1 cellular context compared by ENCODE assay signal in the genomic region with DNA sequence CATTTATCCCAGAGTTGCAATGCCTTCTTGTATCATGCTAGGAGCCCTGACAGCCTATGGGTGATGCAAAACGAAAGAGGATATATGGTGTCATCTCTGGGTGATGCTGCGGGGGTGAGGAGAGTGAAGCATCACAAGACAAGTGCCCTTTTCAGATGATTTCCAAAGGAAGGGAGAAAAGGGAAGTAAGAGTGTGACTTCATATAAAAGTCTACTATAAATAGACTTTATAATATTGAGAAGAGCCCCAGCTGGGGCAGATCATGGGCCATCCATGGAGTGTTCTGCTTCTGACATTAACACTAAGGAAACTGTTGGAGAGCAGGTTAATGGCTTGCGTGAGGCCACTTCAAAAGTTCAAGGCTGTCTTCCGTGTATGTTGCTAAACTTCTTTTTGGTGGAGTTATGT.
TF ChIP-seq lines count a peak whose summit lies in the region.

No MANE protein-coding gene starts in this region.

TF ChIP-seq in HepG2, 621 proteins besides CTCF, POLR2A, EP300 and RAD21 (continued from another document):
- TF ChIP-seq SPEN (CRISPR knock-in tag; IDR thresholded peaks at IDR 0.05; ENCODE audit: low read depth) (no peak), ZSCAN12 (CRISPR knock-in tag; IDR thresholded peaks at IDR 0.05) (no peak), ZNF124 (CRISPR knock-in tag; IDR thresholded peaks at IDR 0.05) (no peak), KDM5B (CRISPR knock-in tag; IDR thresholded peaks at IDR 0.05; ENCODE audit: borderline replicate concordance) (no peak), ZNF644 (CRISPR knock-in tag; IDR thresholded peaks at IDR 0.05; ENCODE audit: low read depth) (no peak), KLF13 (CRISPR knock-in tag; IDR thresholded peaks at IDR 0.05) (no peak), MXD1 (CRISPR knock-in tag; IDR thresholded peaks at IDR 0.05) (no peak), ZZZ3 (CRISPR knock-in tag; IDR thresholded peaks at IDR 0.05; ENCODE audit: borderline replicate concordance) (no peak), SIX4 (CRISPR knock-in tag; IDR thresholded peaks at IDR 0.05) (no peak), TRIM22 (IDR thresholded peaks at IDR 0.05) (no peak), MAFK (conservative IDR thresholded peaks at IDR 0.05 in 1 of 2, IDR thresholded peaks at IDR 0.05 in 1 of 2; ENCODE audit: low read length in 2 of 2) (no peak), ZFAT (CRISPR knock-in tag; conservative IDR thresholded peaks at IDR 0.05) (no peak)
- TF ChIP-seq, protein P1, sequence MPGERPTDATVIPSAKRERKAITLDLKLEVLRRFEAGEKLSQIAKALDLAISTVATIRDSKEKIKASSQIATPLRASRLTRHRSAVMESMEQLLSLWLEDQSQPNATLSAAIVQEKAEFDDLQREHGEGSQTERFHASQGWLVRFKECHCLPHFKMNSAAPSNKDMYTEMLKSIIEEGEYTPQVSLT (CRISPR knock-in tag; IDR thresholded peaks at IDR 0.05; ENCODE audit: borderline replicate concordance, low read depth): no peak
TF ChIP-seq in HepG2: peak in this region for 0.
